8 cellular contexts compared by ENCODE assay signal in genomic region chr17:72539981-72540897, GRCh38.
A peak's percentile ranks its signal among the peaks of the same experiment; 100 is the strongest.
DNase-seq lines count a peak whose midpoint lies in the region; ATAC-seq and TF ChIP-seq lines count a peak whose summit lies in the region.

No MANE protein-coding gene starts in this region.

- H3K4me3 ChIP-seq in OCI-LY1 (ENCODE audit: low read depth, low read length, poor library complexity, severe bottlenecking): no peak overlapping the region

- POLR2A ChIA-PET in naive thymus-derived CD8-positive, alpha-beta T cell (lab: Charles Lee): no interaction called here

- H3K9me2 ChIP-seq in OCI-LY1 (ENCODE audit: low read depth, low read length): no peaks in the 10 kb centered on the region

- H3K27me3 ChIP-seq in OCI-LY1 (ENCODE audit: insufficient read depth, low read length): no peaks in the 10 kb centered on the region

- no peaks in the 10 kb centered on the region for H3K9me3 Mint-ChIP-seq in activated T-cell treated with anti-CD3 and anti-CD28 coated beads, Interleukin-2, amount 50 U/mL, for 4 hours
- H3K9me3 Mint-ChIP-seq in naive thymus-derived CD8-positive, alpha-beta T cell: no peaks in the 10 kb centered on the region

- H3K79me2 ChIP-seq in OCI-LY1 (ENCODE audit: insufficient read depth, low read length): no peaks in the 10 kb centered on the region

- H3K9me3 ChIP-seq in OCI-LY1 (ENCODE audit: low read length): no peaks in the 10 kb centered on the region

- no peaks in the 10 kb centered on the region for H3K4me1 ChIP-seq in OCI-LY1 (ENCODE audit: insufficient read depth, low read length, severe bottlenecking)

- no peak overlapping the region for H3K4me2 ChIP-seq in OCI-LY1 (ENCODE audit: low read length)

- H3K36me3 Mint-ChIP-seq in activated T-cell treated with anti-CD3 and anti-CD28 coated beads, Interleukin-2, amount 50 U/mL, for 4 hours (ENCODE audit: insufficient read depth): no peaks in the 10 kb centered on the region
- no peaks in the 10 kb centered on the region for H3K36me3 Mint-ChIP-seq in naive thymus-derived CD8-positive, alpha-beta T cell

- no peaks in the 10 kb centered on the region for H4K20me1 ChIP-seq in OCI-LY1 (ENCODE audit: insufficient read depth, low read length)

- DNase-seq in COR-L47 (lab: John Stamatoyannopoulos, UW) (peak; percentile 64), fibroblast of gingiva (ENCODE audit: low read depth) (peak; percentile 67), substantia nigra (lab: John Stamatoyannopoulos, UW) (peak in 47 of 49 donors; percentile 34 to 89 (median 77))
- peak; percentile 27 for DNase-seq in activated T-cell treated with anti-CD3 and anti-CD28 coated beads, Interleukin-2, amount 50 U/mL, for 4 hours
- DNase-seq in naive thymus-derived CD8-positive, alpha-beta T cell: peak in 9 of 10 donors; percentile 17 to 54 (median 42)

- H3K4me1 Mint-ChIP-seq in activated T-cell treated with anti-CD3 and anti-CD28 coated beads, Interleukin-2, amount 50 U/mL, for 4 hours (ENCODE audit: low read depth): peaks cover 3% of the 10 kb centered on the region
- peaks cover 5 to 9% (median 6%) of the 10 kb centered on the region in 4 donors for H3K4me1 Mint-ChIP-seq in naive thymus-derived CD8-positive, alpha-beta T cell

- H3K9ac ChIP-seq in OCI-LY1 (ENCODE audit: low read length): no peak overlapping the region

- H3K27ac ChIP-seq in OCI-LY1 (ENCODE audit: low read depth, low read length, poor library complexity, severe bottlenecking): no peak overlapping the region
- peak overlapping the region; percentile 72 for H3K27ac ChIP-seq in substantia nigra (ENCODE audit: low read depth, low read length, poor library complexity, severe bottlenecking)

- H3K27me3 Mint-ChIP-seq in activated T-cell treated with anti-CD3 and anti-CD28 coated beads, Interleukin-2, amount 50 U/mL, for 4 hours (ENCODE audit: low read depth): peaks cover 30% of the 10 kb centered on the region
- peaks cover 24 to 85% (median 56%) of the 10 kb centered on the region in 5 donors for H3K27me3 Mint-ChIP-seq in naive thymus-derived CD8-positive, alpha-beta T cell

- no peak overlapping the region for H3K27ac Mint-ChIP-seq in naive thymus-derived CD8-positive, alpha-beta T cell

- H2AFZ ChIP-seq in OCI-LY1 (ENCODE audit: low read length): no peak overlapping the region

- no peak overlapping the region for H3K4me3 Mint-ChIP-seq in activated T-cell treated with anti-CD3 and anti-CD28 coated beads, Interleukin-2, amount 50 U/mL, for 4 hours
- H3K4me3 Mint-ChIP-seq in naive thymus-derived CD8-positive, alpha-beta T cell: peak overlapping the region in 6 of 10 donors; percentile 6 to 62 (median 55)

- TF ChIP-seq CTCF in OCI-LY1 (IDR thresholded peaks at IDR 0.05; ENCODE audit: low read length): peak; percentile 62

- H3K36me3 ChIP-seq in OCI-LY1 (ENCODE audit: insufficient read depth, low read length): no peaks in the 10 kb centered on the region

- ATAC-seq in GM19467 (IDR thresholded peaks at IDR 0.05; ENCODE audit: unreplicated experiment) (peak; percentile 84), HG03571 (IDR thresholded peaks at IDR 0.05; ENCODE audit: unreplicated experiment) (peak; percentile 95)
- ATAC-seq in activated T-cell treated with anti-CD3 and anti-CD28 coated beads, Interleukin-2, amount 50 U/mL, for 4 hours: peak; percentile 71 to 81
- ATAC-seq in naive thymus-derived CD8-positive, alpha-beta T cell: peak; percentile 33 to 56

- no peaks in the 10 kb centered on the region for H3F3A ChIP-seq in OCI-LY1 (ENCODE audit: insufficient read depth, low read length)

Comparison
In these comparisons a context has a peak if more than half of its experiments do, and no peak if none do; other contexts are left out.
1. DNase-seq: peak in every context shown above with its lines; median percentile 77 in substantia nigra; 67 in fibroblast of gingiva; 64 in COR-L47; 42 in naive thymus-derived CD8-positive, alpha-beta T cell; 27 in activated T-cell treated with anti-CD3 and anti-CD28 coated beads, Interleukin-2, amount 50 U/mL, for 4 hours.
2. ATAC-seq: peak in every context shown above with its lines; median percentile 95 in HG03571; 84 in GM19467; 76 in activated T-cell treated with anti-CD3 and anti-CD28 coated beads, Interleukin-2, amount 50 U/mL, for 4 hours; 44 in naive thymus-derived CD8-positive, alpha-beta T cell.